In the genomic region with DNA sequence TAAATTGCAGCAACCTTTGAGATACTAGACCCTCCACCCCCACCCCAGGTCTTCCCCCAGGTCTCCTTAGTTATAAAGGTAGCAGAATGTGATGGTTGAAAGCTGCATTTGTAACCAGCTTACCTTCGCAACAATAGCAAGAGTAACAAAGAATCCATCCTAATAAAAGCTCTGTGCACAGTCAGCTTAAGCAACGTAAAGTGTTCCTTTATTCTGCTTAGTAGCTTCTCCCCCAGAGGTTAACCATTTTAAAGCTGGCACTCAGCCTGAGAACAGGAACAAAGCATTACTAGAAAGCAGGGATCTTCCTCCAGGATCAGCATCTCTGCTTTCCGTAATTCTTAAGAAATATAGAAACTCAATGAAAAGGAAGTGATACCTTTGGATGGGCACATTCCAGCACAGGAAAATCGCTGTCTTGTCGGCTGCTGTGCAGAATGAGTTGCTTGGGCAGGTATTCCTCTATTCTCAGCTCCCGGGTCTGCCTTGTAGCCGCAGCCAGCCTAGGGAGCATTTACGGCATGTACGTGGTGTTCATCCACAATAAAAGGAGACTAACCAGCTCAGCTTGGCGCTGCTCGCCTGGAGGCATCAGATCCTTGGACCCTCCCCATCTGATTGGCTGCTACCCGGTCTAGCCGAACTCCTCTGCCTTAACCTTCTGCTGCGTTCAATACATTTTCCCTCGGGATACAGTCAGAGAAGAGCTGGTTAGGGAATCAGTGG, we compare ENCODE assay signal across 22 cellular contexts.
DNase-seq lines count a peak whose midpoint lies in the region; ATAC-seq and TF ChIP-seq lines count a peak whose summit lies in the region.
"Had no signal": no experiment of that assay in that cellular context is flagged by ENCODE, and none has a peak within 500 bp of the region (broad histone marks: within the 10 kb centered on the region; RNA-seq: fewer than 3 reads in every experiment).

No MANE protein-coding gene starts in this region.

- no peak for TF ChIP-seq CTCF in VCaP (conservative IDR thresholded peaks at IDR 0.05)

- peaks cover 18% of the 10 kb centered on the region for H3K4me1 ChIP-seq in iPS-18a (ENCODE audit: control insufficient read depth, low read depth, low read length)
- H3K4me1 ChIP-seq: lower lobe of right lung had no signal

- peak overlapping the region; percentile 15 for H3K4me3 ChIP-seq in iPS-18a (ENCODE audit: low read length)
- H3K4me3 ChIP-seq: cardiac muscle cell, lower lobe of right lung, smooth muscle cell had no signal

- H3K27ac ChIP-seq in VCaP (peak overlapping the region; percentile 85), iPS-18a (ENCODE audit: low read length) (no peak overlapping the region)
- H3K27ac ChIP-seq: 22Rv1, cardiac muscle cell, lower lobe of right lung had no signal

- intact Hi-C loops in Right ventricle myocardium inferior (cut with DNase I) (no loop called here), sciatic nerve (cut with DNase I) (no loop called here)

- no peaks in the 10 kb centered on the region for H3K27me3 ChIP-seq in iPS-18a (ENCODE audit: control insufficient read depth, insufficient read depth, low read length)
- H3K27me3 ChIP-seq: cardiac muscle cell had no signal

- ATAC-seq in Right ventricle myocardium inferior (no peak), sciatic nerve (no peak)
- ATAC-seq: HCT116, lower lobe of right lung had no signal

- no peaks in the 10 kb centered on the region for H3K36me3 ChIP-seq in iPS-18a (ENCODE audit: control insufficient read depth, low read depth, low read length)
- H3K36me3 ChIP-seq: cardiac muscle cell, lower lobe of right lung had no signal

- no peaks in the 10 kb centered on the region for H3K9me3 ChIP-seq in iPS-18a (ENCODE audit: control insufficient read depth, low read depth, low read length)
- H3K9me3 ChIP-seq: lower lobe of right lung had no signal

- no peak overlapping the region for H3K9ac ChIP-seq in iPS-18a (ENCODE audit: low read length)

- DNase-seq in DMS 273 (lab: John Stamatoyannopoulos, UW; ENCODE audit: unreplicated experiment) = peak; percentile 10
- no peak for DNase-seq in DMS 273 treated with DMSO at 0.1 percent for 48 hours (lab: John Stamatoyannopoulos, UW)
- DNase-seq in putamen (ENCODE audit: low spot score) = peak; percentile 37
- DNase-seq in Right ventricle myocardium inferior (ENCODE audit: missing footprints) = no peak
- DNase-seq in sciatic nerve (ENCODE audit: low spot score) = no peak
- DNase-seq in NCI-H2107 treated with DMSO at 0.1 percent for 48 hours (lab: John Stamatoyannopoulos, UW; ENCODE audit: unreplicated experiment) = no peak
- DNase-seq: activated CD4-positive, alpha-beta T cell treated with anti-CD3 and anti-CD28 coated beads, Interleukin-2, amount 50 U/mL, for 1 hour; activated CD8-positive, alpha-beta memory T cell treated with anti-CD3 and anti-CD28 coated beads, Interleukin-2, amount 50 U/mL, for 4 hours; activated gamma-delta T cell; Calu3; GDM1; lower lobe of right lung; NCI-H1436; NCI-H446; RPMI8226; stimulated activated CD4-positive, alpha-beta T cell treated with anti-CD3 and anti-CD28 coated beads, Interleukin-4, amount 100 ng/mL, for 4 hours had no signal

Comparison
In these comparisons a context has a peak if more than half of its experiments do, and no peak if none do; other contexts are left out.
1. DNase-seq: peak in DMS 273 (single experiment) and putamen (single experiment); none in DMS 273 treated with DMSO at 0.1 percent for 48 hours (single experiment), Right ventricle myocardium inferior (single experiment), sciatic nerve (single experiment) and NCI-H2107 treated with DMSO at 0.1 percent for 48 hours (single experiment).